1 cellular context compared by ENCODE assay signal in the genomic region with DNA sequence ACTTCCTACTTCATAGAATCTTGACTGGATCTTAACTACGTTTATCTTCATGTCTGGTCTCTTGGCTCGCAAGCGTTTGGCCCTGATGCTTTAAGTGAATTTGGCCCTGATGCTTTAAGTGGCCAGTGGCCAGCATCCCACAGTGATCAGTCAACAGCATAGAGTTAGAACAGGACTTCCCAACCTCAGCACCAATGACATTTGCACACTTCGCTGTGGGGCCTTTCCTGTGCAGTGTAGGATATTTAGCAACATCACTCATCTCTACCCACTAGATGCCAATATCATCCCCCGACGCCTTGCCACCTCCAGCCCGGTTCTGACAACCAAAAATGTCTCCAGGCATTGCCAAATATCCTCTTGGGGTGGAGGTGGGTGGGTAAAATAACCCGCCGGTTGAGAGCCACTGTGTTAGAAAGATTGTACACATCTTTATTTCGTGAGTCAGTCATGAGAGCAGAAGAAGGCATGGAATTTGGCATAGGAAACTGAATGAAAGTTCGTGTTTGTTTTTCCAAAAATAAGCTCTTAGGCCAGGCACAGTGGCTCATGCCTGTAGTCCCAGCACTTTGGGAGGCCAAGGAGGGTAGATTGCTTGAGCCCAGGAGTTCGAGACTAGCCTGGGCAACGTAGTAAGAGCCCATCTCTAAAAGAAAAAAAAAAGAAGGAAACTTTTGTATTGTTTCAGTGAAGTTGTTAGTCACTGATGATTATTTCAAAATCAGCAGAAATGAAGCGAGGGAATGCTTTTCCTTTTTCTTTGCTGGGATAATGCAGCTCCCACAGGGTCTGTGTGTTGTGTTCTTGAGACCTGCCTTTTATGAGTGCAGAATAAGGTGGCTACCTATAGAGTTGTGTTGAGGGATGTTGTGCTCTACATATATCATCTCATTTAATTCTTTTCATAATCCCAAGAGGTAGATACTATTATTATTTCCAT.
TF ChIP-seq lines count a peak whose summit lies in the region.

No MANE protein-coding gene starts in this region.

TF ChIP-seq in SK-N-SH treated with all-trans-retinoic acid at 6 μM for 48 hours, 23 proteins besides CTCF, POLR2A, EP300 and RAD21 (continued from another document):
- TF ChIP-seq, protein P1, sequence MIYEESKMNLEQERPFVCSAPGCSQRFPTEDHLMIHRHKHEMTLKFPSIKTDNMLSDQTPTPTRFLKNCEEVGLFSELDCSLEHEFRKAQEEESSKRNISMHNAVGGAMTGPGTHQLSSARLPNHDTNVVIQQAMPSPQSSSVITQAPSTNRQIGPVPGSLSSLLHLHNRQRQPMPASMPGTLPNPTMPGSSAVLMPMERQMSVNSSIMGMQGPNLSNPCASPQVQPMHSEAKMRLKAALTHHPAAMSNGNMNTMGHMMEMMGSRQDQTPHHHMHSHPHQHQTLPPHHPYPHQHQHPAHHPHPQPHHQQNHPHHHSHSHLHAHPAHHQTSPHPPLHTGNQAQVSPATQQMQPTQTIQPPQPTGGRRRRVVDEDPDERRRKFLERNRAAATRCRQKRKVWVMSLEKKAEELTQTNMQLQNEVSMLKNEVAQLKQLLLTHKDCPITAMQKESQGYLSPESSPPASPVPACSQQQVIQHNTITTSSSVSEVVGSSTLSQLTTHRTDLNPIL (CRISPR knock-in tag; IDR thresholded peaks at IDR 0.05; ENCODE audit: low read depth): no peak
- peak; percentile 39; the same call in 1 of the 2 replicates for TF ChIP-seq TCF4 (CRISPR knock-in tag; IDR thresholded peaks at IDR 0.05; ENCODE audit: borderline replicate concordance)
- no peak for TF ChIP-seq ZNF8 (CRISPR knock-in tag; IDR thresholded peaks at IDR 0.05)
